In the genomic region with DNA sequence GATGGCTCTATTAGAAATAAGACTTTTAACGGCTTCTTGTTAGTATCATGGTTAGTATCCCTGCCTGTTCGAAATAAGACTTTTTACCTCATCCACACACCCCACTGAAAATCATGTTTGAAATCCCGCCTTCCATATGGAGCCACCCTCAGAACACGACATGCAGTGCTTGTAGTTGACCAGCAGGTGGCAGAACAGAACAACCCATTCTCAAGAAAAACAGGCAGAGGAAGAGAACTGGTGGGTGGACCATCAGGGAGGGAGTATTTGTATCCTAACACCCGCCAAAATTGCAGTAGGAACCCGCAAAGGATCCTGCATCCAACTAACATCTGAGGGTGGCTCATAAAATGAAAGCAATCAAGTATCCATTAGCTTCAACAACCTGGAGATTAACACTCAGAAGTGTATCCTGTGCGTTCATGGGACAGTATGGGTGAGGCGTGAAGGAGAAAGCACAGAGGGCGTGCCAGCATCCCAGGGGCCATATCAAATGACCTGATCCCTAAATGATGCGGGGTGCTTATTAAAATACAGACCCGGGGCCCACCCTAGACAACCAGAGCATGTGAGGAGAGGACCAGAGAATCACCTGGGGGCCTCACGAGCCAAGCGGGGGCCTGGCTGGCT, we compare ENCODE assay signal across 8 cellular contexts.
DNase-seq lines count a peak whose midpoint lies in the region; ATAC-seq and TF ChIP-seq lines count a peak whose summit lies in the region.

No MANE protein-coding gene starts in this region.

- H3K27me3 ChIP-seq in lung (ENCODE audit: control insufficient read depth, insufficient read depth), result no peaks in the 10 kb centered on the region

- H3K4me3 ChIP-seq in lung, result no peak overlapping the region

- no peak overlapping the region for H3K27ac ChIP-seq in lung (ENCODE audit: low read depth in 1 of 2, low read length in 1 of 2)

- TF ChIP-seq CTCF in lung (IDR thresholded peaks at IDR 0.05; ENCODE audit: control extremely low read depth, extremely low read depth), result peak; percentile 85

- peak; percentile 76 for DNase-seq in DMS53 (lab: John Stamatoyannopoulos, UW)
- DNase-seq in NCI-H526 (lab: John Stamatoyannopoulos, UW), result peak; percentile 60 to 70
- DNase-seq in activated CD4-positive, alpha-beta T cell treated with anti-CD3 and anti-CD28 coated beads, Interleukin-2, amount 50 U/mL, for 1 hour, result peak; percentile 42
- peak; percentile 31 for DNase-seq in effector CD4-positive, alpha-beta T cell
- DNase-seq in lung (ENCODE audit: low spot score), result peak; percentile 46
- peak; percentile 19 for DNase-seq in stimulated activated CD8-positive, alpha-beta memory T cell treated with anti-CD3 and anti-CD28 coated beads, Interleukin-4, amount 100 ng/mL, for 24 hours (ENCODE audit: low read depth)
- DNase-seq in cortex of kidney (lab: John Stamatoyannopoulos, UW), result no peak

- peaks cover 0 to 3% of the 10 kb centered on the region in 2 donors for H3K4me1 ChIP-seq in lung (ENCODE audit: control insufficient read depth in 2 of 2, insufficient read depth in 2 of 2, low read length in 2 of 2)

- no peaks in the 10 kb centered on the region for H3K9me3 ChIP-seq in lung (ENCODE audit: control insufficient read depth in 2 of 2, insufficient read depth in 1 of 2, low read length in 1 of 2)

- peak; percentile 30 for ATAC-seq in HG02763 (IDR thresholded peaks at IDR 0.05; ENCODE audit: unreplicated experiment)
- ATAC-seq in lung (ENCODE audit: insufficient read depth, low FRiP score), result no peak

- 46 to 56% methylated on average over 13 of the region's 13 CpGs for WGBS in lung, 2 donors

- H3K36me3 ChIP-seq in lung (ENCODE audit: control insufficient read depth in 2 of 2, insufficient read depth in 2 of 2, low read length in 2 of 2), result no peaks in the 10 kb centered on the region
